ENCODE assay signal across 15 cellular contexts in the genomic region with DNA sequence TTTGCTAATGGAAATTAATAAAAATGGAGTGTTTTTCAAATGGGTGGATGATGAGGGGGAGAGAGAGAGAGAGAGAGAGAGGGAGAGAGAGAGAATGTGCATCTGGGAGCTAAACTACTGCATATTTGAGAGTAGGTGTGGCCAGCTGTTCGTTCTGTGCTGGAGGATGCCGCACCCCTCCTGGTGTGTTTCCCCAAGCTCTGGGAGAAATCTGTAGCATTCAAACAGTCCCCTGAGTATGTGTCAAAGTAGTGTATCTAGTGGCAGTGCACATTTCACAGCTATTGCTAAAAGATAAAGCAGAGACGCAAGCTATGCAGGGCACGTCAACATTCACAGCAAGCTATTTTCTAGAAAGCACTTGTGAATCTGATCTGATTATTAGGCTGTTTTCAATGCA.
A peak's percentile ranks its signal among the peaks of the same experiment; 100 is the strongest.
DNase-seq lines count a peak whose midpoint lies in the region; ATAC-seq, FAIRE-seq and TF ChIP-seq lines count a peak whose summit lies in the region.
"Had no signal": no experiment of that assay in that cellular context is flagged by ENCODE, and none has a peak within 500 bp of the region (broad histone marks: within the 10 kb centered on the region; RNA-seq: fewer than 3 reads in every experiment).

No MANE protein-coding gene starts in this region.

- H3K9me3 ChIP-seq in right atrium auricular region (no peaks in the 10 kb centered on the region), SJCRH30 (replicated peaks) (no peaks in the 10 kb centered on the region), iPS-20b (ENCODE audit: insufficient read depth, low read depth, low read length) (no peaks in the 10 kb centered on the region)
- H3K9me3 ChIP-seq: testis had no signal

- peaks cover 6 to 17% of the 10 kb centered on the region in 2 donors for H3K9me3 Mint-ChIP-seq in effector memory CD8-positive, alpha-beta T cell
- H3K9me3 Mint-ChIP-seq: neural crest cell had no signal

- H3K27me3 Mint-ChIP-seq in effector memory CD8-positive, alpha-beta T cell, result no peaks in the 10 kb centered on the region

- ATAC-seq in Right ventricle myocardium inferior (peak; percentile 53), GM21717 (IDR thresholded peaks at IDR 0.05; ENCODE audit: unreplicated experiment) (no peak)
- no peak for ATAC-seq in effector memory CD8-positive, alpha-beta T cell (replicated peaks)

- no peak overlapping the region for H3K4me3 Mint-ChIP-seq in effector memory CD8-positive, alpha-beta T cell
- H3K4me3 Mint-ChIP-seq: neural crest cell had no signal

- no peak for FAIRE-seq in GM12892 (lab: Jason Lieb, UNC)
- FAIRE-seq: RCC 7860 had no signal

- no peak for TF ChIP-seq CTCF in right atrium auricular region (IDR thresholded peaks at IDR 0.05)

- no peaks in the 10 kb centered on the region for H3K27me3 ChIP-seq in right atrium auricular region
- no peaks in the 10 kb centered on the region for H3K27me3 ChIP-seq in SJCRH30
- no peaks in the 10 kb centered on the region for H3K27me3 ChIP-seq in iPS-20b (ENCODE audit: insufficient read depth, low read length)
- H3K27me3 ChIP-seq: testis had no signal

- DNase-seq in Right ventricle myocardium inferior (ENCODE audit: missing footprints), result no peak
- DNase-seq in right atrium auricular region (ENCODE audit: low spot score), result no peak
- DNase-seq in SJCRH30, result peak; percentile 13 to 21
- DNase-seq in activated gamma-delta T cell (lab: John Stamatoyannopoulos, UW), result no peak
- DNase-seq in GM12892 (ENCODE audit: insufficient read length), result no peak
- no peak for DNase-seq in effector memory CD8-positive, alpha-beta T cell
- DNase-seq: activated effector memory CD4-positive, alpha-beta T cell treated with anti-CD3 and anti-CD28 coated beads, Interleukin-2, amount 50 U/mL, for 16 hours; H7; NCI-H526; T-helper 1 cell; testis had no signal

- H3K36me3 Mint-ChIP-seq in effector memory CD8-positive, alpha-beta T cell (ENCODE audit: insufficient read depth), result no peaks in the 10 kb centered on the region

- no peak overlapping the region for H3K27ac Mint-ChIP-seq in effector memory CD8-positive, alpha-beta T cell

- no peak for TF ChIP-seq POLR2A in GM12892 (IDR thresholded peaks at IDR 0.05; ENCODE audit: low read depth, low read length)

- intact Hi-C loops in Right ventricle myocardium inferior (cut with DNase I), result loop anchor here (5.0 kb wide), 1 partner anchor 63 kb away; no protein-coding TSS in a partner anchor

- H3K4me1 Mint-ChIP-seq in effector memory CD8-positive, alpha-beta T cell (ENCODE audit: low read depth in 2 of 2), result no peaks in the 10 kb centered on the region

- H3K27ac ChIP-seq in right atrium auricular region, result no peak overlapping the region
- no peak overlapping the region for H3K27ac ChIP-seq in SJCRH30
- H3K27ac ChIP-seq in iPS-20b (ENCODE audit: low read length), result no peak overlapping the region
- H3K27ac ChIP-seq: testis had no signal

- H3K4me1 ChIP-seq in right atrium auricular region, result peaks cover 0 to 17% of the 10 kb centered on the region in 2 donors
- H3K4me1 ChIP-seq in SJCRH30, result peaks cover 12% of the 10 kb centered on the region
- H3K4me1 ChIP-seq in iPS-20b (ENCODE audit: insufficient read depth, low read length), result peaks cover 41% of the 10 kb centered on the region
- H3K4me1 ChIP-seq: testis had no signal

- no peak overlapping the region for H3K9ac ChIP-seq in iPS-20b (ENCODE audit: low read depth, low read length)

- H3K36me3 ChIP-seq in right atrium auricular region, result no peaks in the 10 kb centered on the region
- no peaks in the 10 kb centered on the region for H3K36me3 ChIP-seq in SJCRH30
- H3K36me3 ChIP-seq in iPS-20b (ENCODE audit: insufficient read depth, low read depth, low read length), result no peaks in the 10 kb centered on the region

- no peak overlapping the region for H3K4me3 ChIP-seq in right atrium auricular region
- H3K4me3 ChIP-seq in SJCRH30, result no peak overlapping the region
- H3K4me3 ChIP-seq in iPS-20b (ENCODE audit: low read length), result peak overlapping the region; percentile 26; the same call in 1 of the 2 replicates
- H3K4me3 ChIP-seq: testis had no signal

Comparison
In these comparisons a context has a peak if more than half of its experiments do, and no peak if none do; other contexts are left out.
1. DNase-seq: peak in SJCRH30 (2 of 2); none in Right ventricle myocardium inferior (single experiment), right atrium auricular region (single experiment), activated gamma-delta T cell (single experiment), GM12892 (single experiment) and effector memory CD8-positive, alpha-beta T cell (0 of 3).